Comparison of ENCODE assay signal across 14 cellular contexts in genomic region chr20:21436186-21436585, GRCh38. TPM values are rescaled to one million over a fixed set of nuclear protein-coding genes. Genes with fewer than 3 reads are reported as not detected.
DNase-seq lines count a peak whose midpoint lies in the region; ATAC-seq and TF ChIP-seq lines count a peak whose summit lies in the region.
"Had no signal": no experiment of that assay in that cellular context is flagged by ENCODE, and none has a peak within 500 bp of the region (broad histone marks: within the 10 kb centered on the region; RNA-seq: fewer than 3 reads in every experiment).

No MANE protein-coding gene starts in this region.

- H2AFZ ChIP-seq in GM23338 = peak overlapping the region; percentile 57; the same call in 1 of the 2 replicates
- H2AFZ ChIP-seq: hepatocyte had no signal

- no peaks in the 10 kb centered on the region for H3K79me2 ChIP-seq in GM23338 (replicated peaks; ENCODE audit: insufficient read depth)
- H3K79me2 ChIP-seq: hepatocyte had no signal

- no peaks in the 10 kb centered on the region for H3K4me1 ChIP-seq in GM23338 (ENCODE audit: insufficient read depth)

- H3K27me3 Mint-ChIP-seq in GM23338 (ENCODE audit: insufficient read depth, low read depth, poor library complexity) = no peaks in the 10 kb centered on the region
- peaks cover 8% of the 10 kb centered on the region for H3K27me3 Mint-ChIP-seq in activated naive CD4-positive, alpha-beta T cell treated with anti-CD3 and anti-CD28 coated beads for 36 hours (ENCODE audit: low read depth)

- H3K4me2 ChIP-seq in GM23338 = no peak overlapping the region
- H3K4me2 ChIP-seq: hepatocyte had no signal

- H3K36me3 Mint-ChIP-seq in GM23338 (ENCODE audit: low read depth) = no peaks in the 10 kb centered on the region
- H3K36me3 Mint-ChIP-seq in activated naive CD4-positive, alpha-beta T cell treated with anti-CD3 and anti-CD28 coated beads for 36 hours (ENCODE audit: low read depth) = no peaks in the 10 kb centered on the region
- H3K36me3 Mint-ChIP-seq: WTC11 had no signal

- no peaks in the 10 kb centered on the region for H3K9me3 Mint-ChIP-seq in GM23338
- H3K9me3 Mint-ChIP-seq in activated naive CD4-positive, alpha-beta T cell treated with anti-CD3 and anti-CD28 coated beads for 36 hours = no peaks in the 10 kb centered on the region
- H3K9me3 Mint-ChIP-seq: activated T-cell treated with anti-CD3 and anti-CD28 coated beads, Interleukin-2, amount 50 U/mL, for 4 hours; central memory CD8-positive, alpha-beta T cell; WTC11 had no signal

- H3K4me3 Mint-ChIP-seq in GM23338 = no peak overlapping the region
- H3K4me3 Mint-ChIP-seq in activated naive CD4-positive, alpha-beta T cell treated with anti-CD3 and anti-CD28 coated beads for 36 hours = no peak overlapping the region
- H3K4me3 Mint-ChIP-seq: activated T-cell treated with anti-CD3 and anti-CD28 coated beads, Interleukin-2, amount 50 U/mL, for 4 hours; central memory CD8-positive, alpha-beta T cell; WTC11 had no signal

- H3K27me3 ChIP-seq in GM23338 (ENCODE audit: insufficient read depth) = no peaks in the 10 kb centered on the region
- H3K27me3 ChIP-seq: hepatocyte had no signal

- intact Hi-C loops in activated naive CD4-positive, alpha-beta T cell treated with anti-CD3 and anti-CD28 coated beads for 36 hours (cut with micrococcal nuclease) = no loop called here

- no peak overlapping the region for H3K4me3 ChIP-seq in GM23338
- H3K4me3 ChIP-seq: hepatocyte, skin epidermis had no signal

- TF ChIP-seq CTCF in GM23338 (conservative IDR thresholded peaks at IDR 0.05; ENCODE audit: low read depth in 2 of 2) = no peak

- no peaks in the 10 kb centered on the region for H3K9me2 ChIP-seq in GM23338 (ENCODE audit: insufficient read depth)

- CTCF ChIA-PET in activated naive CD4-positive, alpha-beta T cell treated with anti-CD3 and anti-CD28 coated beads for 36 hours (lab: Charles Lee) = no interaction called here

- H4K20me1 ChIP-seq in GM23338 (replicated peaks; ENCODE audit: insufficient read depth) = no peaks in the 10 kb centered on the region

- DNase-seq in GM23338 (ENCODE audit: low spot score) = no peak
- DNase-seq in SW 1271 (lab: John Stamatoyannopoulos, UW) = peak; percentile 71 to 93
- DNase-seq in fibroblast of peridontal ligament (ENCODE audit: extremely low read depth) = peak; percentile 41
- peak; percentile 18 for DNase-seq in smooth muscle cell of the brain vasculature (ENCODE audit: low read depth, low spot score)
- DNase-seq in activated naive CD4-positive, alpha-beta T cell treated with anti-CD3 and anti-CD28 coated beads for 36 hours = no peak
- DNase-seq: activated T-cell treated with anti-CD3 and anti-CD28 coated beads, Interleukin-2, amount 50 U/mL, for 4 hours had no signal

- H3K27ac Mint-ChIP-seq in GM23338 = no peak overlapping the region
- no peak overlapping the region for H3K27ac Mint-ChIP-seq in activated naive CD4-positive, alpha-beta T cell treated with anti-CD3 and anti-CD28 coated beads for 36 hours
- H3K27ac Mint-ChIP-seq: WTC11 had no signal

- ATAC-seq in GM23338 (no peak), GM21717 (IDR thresholded peaks at IDR 0.05; ENCODE audit: unreplicated experiment) (no peak), GM18873 (IDR thresholded peaks at IDR 0.05; ENCODE audit: low FRiP score, unreplicated experiment) (no peak)
- ATAC-seq: activated T-cell treated with anti-CD3 and anti-CD28 coated beads, Interleukin-2, amount 50 U/mL, for 4 hours had no signal

- no peaks in the 10 kb centered on the region for H3F3A ChIP-seq in GM23338 (replicated peaks; ENCODE audit: low read depth)

- no peaks in the 10 kb centered on the region for H3K36me3 ChIP-seq in GM23338 (ENCODE audit: insufficient read depth)

- H3K27ac ChIP-seq in GM23338 (ENCODE audit: low read depth) = no peak overlapping the region
- H3K27ac ChIP-seq: hepatocyte, skin epidermis had no signal

- peaks cover 9% of the 10 kb centered on the region; the same call in 2 of the 3 replicates for H3K4me1 Mint-ChIP-seq in GM23338
- H3K4me1 Mint-ChIP-seq in activated naive CD4-positive, alpha-beta T cell treated with anti-CD3 and anti-CD28 coated beads for 36 hours (ENCODE audit: low read depth) = no peaks in the 10 kb centered on the region
- H3K4me1 Mint-ChIP-seq: central memory CD8-positive, alpha-beta T cell had no signal

TF ChIP-seq in GM23338, 12 proteins besides CTCF, POLR2A, EP300 and RAD21 (continues in another document):
- TF ChIP-seq ZNF462 (CRISPR knock-in tag; IDR thresholded peaks at IDR 0.05) = no peak
- no peak for TF ChIP-seq EZH2 (IDR thresholded peaks at IDR 0.05; ENCODE audit: low read depth, unreplicated experiment)
- TF ChIP-seq CREB1 (CRISPR knock-in tag; IDR thresholded peaks at IDR 0.05; ENCODE audit: low read depth) = no peak
- TF ChIP-seq POLR2AphosphoS5 (IDR thresholded peaks at IDR 0.05; ENCODE audit: low read depth) = no peak
- no peak for TF ChIP-seq JUNB (IDR thresholded peaks at IDR 0.05; ENCODE audit: unreplicated experiment)
- TF ChIP-seq STAT1 (IDR thresholded peaks at IDR 0.05; ENCODE audit: unreplicated experiment) = no peak
- no peak for TF ChIP-seq ZNF114 (CRISPR knock-in tag; IDR thresholded peaks at IDR 0.05)

RNA-seq across cellular contexts. Expression of gene NKX2-4, which starts 38.9 kb away (rescaled TPM):
- 0.35 and 2.1 TPM in 2 replicates for total RNA-seq in GM23338 (2014; rRNA removed; shearing (Covaris generic))
- polyA plus RNA-seq in GM23338 (2016; fragmentation: Nextera tagmentation; extraction: Ambion mirVana) = 0.31 and 0.61 TPM in 2 replicates
- total RNA-seq in activated naive CD4-positive, alpha-beta T cell treated with anti-CD3 and anti-CD28 coated beads for 36 hours = not detected
- total RNA-seq: activated T-cell treated with anti-CD3 and anti-CD28 coated beads, Interleukin-2, amount 50 U/mL, for 4 hours; hepatocyte; mucosa of gallbladder; urinary bladder had no signal
- polyA plus RNA-seq: hepatocyte, urinary bladder had no signal

Comparison
In these comparisons a context has a peak if more than half of its experiments do, and no peak if none do; other contexts are left out.
1. DNase-seq: peak in SW 1271 (2 of 2), fibroblast of peridontal ligament (single experiment) and smooth muscle cell of the brain vasculature (single experiment); none in GM23338 (single experiment) and activated naive CD4-positive, alpha-beta T cell treated with anti-CD3 and anti-CD28 coated beads for 36 hours (single experiment).